1 cellular context compared by ENCODE assay signal in genomic region chr17:50634915-50635719, GRCh38.
TF ChIP-seq lines count a peak whose summit lies in the region.

No MANE protein-coding gene starts in this region.

TF ChIP-seq in H1, 55 proteins besides CTCF, POLR2A, EP300 and RAD21:
- 0 out of 2 replicates have a peak, but pooled peaks have one; percentile 23 for TF ChIP-seq YY1 (IDR thresholded peaks at IDR 0.05; ENCODE audit: low read depth, low read length)
- TF ChIP-seq ASH2L (IDR thresholded peaks at IDR 0.05; ENCODE audit: low read length), result peak; percentile 53
- no peak for TF ChIP-seq TCF12 (IDR thresholded peaks at IDR 0.05; ENCODE audit: low read depth, low read length)
- TF ChIP-seq CEBPB (IDR thresholded peaks at IDR 0.05; ENCODE audit: low read depth, low read length), result peak; percentile 94
- TF ChIP-seq, protein P1, sequence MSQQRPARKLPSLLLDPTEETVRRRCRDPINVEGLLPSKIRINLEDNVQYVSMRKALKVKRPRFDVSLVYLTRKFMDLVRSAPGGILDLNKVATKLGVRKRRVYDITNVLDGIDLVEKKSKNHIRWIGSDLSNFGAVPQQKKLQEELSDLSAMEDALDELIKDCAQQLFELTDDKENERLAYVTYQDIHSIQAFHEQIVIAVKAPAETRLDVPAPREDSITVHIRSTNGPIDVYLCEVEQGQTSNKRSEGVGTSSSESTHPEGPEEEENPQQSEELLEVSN (IDR thresholded peaks at IDR 0.05), result 0 out of 2 replicates have a peak, but pooled peaks have one; percentile 13
- peak; percentile 79 for TF ChIP-seq SUZ12 (IDR thresholded peaks at IDR 0.05; ENCODE audit: low read length)
- peak; percentile 70 for TF ChIP-seq EZH2 (IDR thresholded peaks at IDR 0.05; ENCODE audit: low read depth, low read length, severe bottlenecking)
- TF ChIP-seq KDM4A (IDR thresholded peaks at IDR 0.05; ENCODE audit: low read depth, low read length, severe bottlenecking), result peak; percentile 74
- no peak for TF ChIP-seq RBBP5 (IDR thresholded peaks at IDR 0.05; ENCODE audit: borderline replicate concordance, low read depth, low read length)
